9 cellular contexts compared by ENCODE assay signal in genomic region chr3:101938262-101938847, GRCh38.
DNase-seq lines count a peak whose midpoint lies in the region; ATAC-seq, FAIRE-seq and TF ChIP-seq lines count a peak whose summit lies in the region.
"Had no signal": no experiment of that assay in that cellular context is flagged by ENCODE, and none has a peak within 500 bp of the region (broad histone marks: within the 10 kb centered on the region; RNA-seq: fewer than 3 reads in every experiment).

No MANE protein-coding gene starts in this region.

- H3K4me2 ChIP-seq in K562 (ENCODE audit: insufficient read depth, low read length) = peak overlapping the region; percentile 15; the same call in 1 of the 2 replicates

- H3K4me1 ChIP-seq in K562 (replicated peaks in 1 of 2; ENCODE audit: control insufficient read depth in 2 of 2, insufficient read depth in 2 of 2, low read length in 2 of 2) = peaks cover 0 to 30% of the 10 kb centered on the region in 2 experiments; a peak in 4 of 5 replicates

- no peaks in the 10 kb centered on the region for H3K27me3 ChIP-seq in K562 (ENCODE audit: control insufficient read depth in 2 of 2, insufficient read depth in 2 of 2, low read length in 2 of 2)

- no peak overlapping the region for H3K4me3 Mint-ChIP-seq in T-helper 2 cell treated with Interferon-gamma antibody and Interleukin-4, amounts not matched to agents 5 μg/mL and 100 μg/mL, for 36 hours
- H3K4me3 Mint-ChIP-seq: activated naive CD8-positive, alpha-beta T cell had no signal

- H3K9me1 ChIP-seq in K562 (ENCODE audit: control insufficient read depth, insufficient read depth, low read length) = no peaks in the 10 kb centered on the region

- peak; percentile 83 for TF ChIP-seq EP300 in K562 (IDR thresholded peaks at IDR 0.05; ENCODE audit: low read length)

- no peaks in the 10 kb centered on the region for H3K9me3 ChIP-seq in K562 (replicated peaks; ENCODE audit: control insufficient read depth, insufficient read depth, low read depth, low read length)

- TF ChIP-seq POLR2A in K562 (conservative IDR thresholded peaks at IDR 0.05) = no peak

- WGBS in K562 (ENCODE audit: insufficient coverage, low coverage, missing lambda C conversion rate) = 7% methylated on average over 2 of the region's 2 CpGs

- TF ChIP-seq RAD21 in K562 (CRISPR knock-in tag; conservative IDR thresholded peaks at IDR 0.05 in 1 of 2, IDR thresholded peaks at IDR 0.05 in 1 of 2) = no peak

- peak; percentile 46 for DNase-seq in GM12865 (ENCODE audit: low read depth)
- DNase-seq in HuH-7 (ENCODE audit: low spot score) = peak; percentile 60
- DNase-seq in K562 (ENCODE audit: extremely low read depth in 1 of 4, low spot score in 3 of 4) = peak in 2 of 4 experiments; percentile 20 to 31
- no peak for DNase-seq in T-helper 2 cell treated with Interferon-gamma antibody and Interleukin-4, amounts not matched to agents 5 μg/mL and 100 μg/mL, for 36 hours (ENCODE audit: low spot score)
- no peak for DNase-seq in kidney glomerular epithelial cell (lab: John Stamatoyannopoulos, UW)
- DNase-seq in NCI-H510A treated with DMSO at 0.1 percent for 48 hours (lab: John Stamatoyannopoulos, UW) = no peak
- no peak for DNase-seq in activated CD4-positive, alpha-beta T cell treated with anti-CD3 and anti-CD28 coated beads, Interleukin-2, amount 50 U/mL, for 48 hours

- TF ChIP-seq CTCF in GM12865 (IDR thresholded peaks at IDR 0.05; ENCODE audit: insufficient read depth, low read depth, low read length, missing control alignments) (no peak), K562 (IDR thresholded peaks at IDR 0.05 in 2 of 3, conservative IDR thresholded peaks at IDR 0.05 in 1 of 3; ENCODE audit: insufficient read depth in 2 of 3, low read depth in 1 of 3, low read length in 3 of 3) (no peak)

- in situ Hi-C loops in K562 (cut with MboI) = no loop called here

- no peaks in the 10 kb centered on the region for H3K9me3 Mint-ChIP-seq in T-helper 2 cell treated with Interferon-gamma antibody and Interleukin-4, amounts not matched to agents 5 μg/mL and 100 μg/mL, for 36 hours

- POLR2A ChIA-PET in K562 (lab: Yijun Ruan, JAX) = interaction anchor here (0.6 to 1.7 kb wide), 3 partner anchors 13 to 481 kb away, joined by 3 to 4 read pairs (median 3); no protein-coding TSS in a partner anchor

- H4K20me1 ChIP-seq in K562 (replicated peaks; ENCODE audit: control insufficient read depth, insufficient read depth, low read length) = no peaks in the 10 kb centered on the region

- intact Hi-C loops in K562 (cut with micrococcal nuclease) = no loop called here

- CTCF ChIA-PET in K562 (lab: Yijun Ruan, JAX; ENCODE audit: low intra/inter-chr PET ratio) = no interaction called here

- H3K36me3 ChIP-seq in K562 (ENCODE audit: control insufficient read depth, insufficient read depth, low read length) = no peaks in the 10 kb centered on the region

- no peak for FAIRE-seq in K562 (lab: Jason Lieb, UNC)

- peaks cover 33% of the 10 kb centered on the region for H3K4me1 Mint-ChIP-seq in T-helper 2 cell treated with Interferon-gamma antibody and Interleukin-4, amounts not matched to agents 5 μg/mL and 100 μg/mL, for 36 hours (ENCODE audit: low read depth)

- H3K4me3 ChIP-seq in GM12865 (ENCODE audit: low read depth, low read length) (no peak overlapping the region), K562 (no peak overlapping the region)

- BruUV-seq in K562 (replicated peaks; lab: Mats Ljungman, UMichigan) = no TSS peak

- no peak overlapping the region for H3K27ac Mint-ChIP-seq in T-helper 2 cell treated with Interferon-gamma antibody and Interleukin-4, amounts not matched to agents 5 μg/mL and 100 μg/mL, for 36 hours
- H3K27ac Mint-ChIP-seq: activated naive CD8-positive, alpha-beta T cell had no signal

- no peak overlapping the region for H3K9ac ChIP-seq in K562 (ENCODE audit: insufficient read depth in 1 of 2, low read depth in 2 of 2, low read length in 2 of 2)

- H3K79me2 ChIP-seq in K562 (ENCODE audit: control insufficient read depth, insufficient read depth, low read length) = no peaks in the 10 kb centered on the region

- peak overlapping the region; percentile 40; the same call in 1 of the 3 replicates for H3K27ac ChIP-seq in K562 (ENCODE audit: extremely low read depth, low read depth, low read length)

- ATAC-seq in GM21528 (IDR thresholded peaks at IDR 0.05; ENCODE audit: low FRiP score, unreplicated experiment) (peak; percentile 44), K562 (peak; percentile 49)

- no peaks in the 10 kb centered on the region for H3K36me3 Mint-ChIP-seq in T-helper 2 cell treated with Interferon-gamma antibody and Interleukin-4, amounts not matched to agents 5 μg/mL and 100 μg/mL, for 36 hours (ENCODE audit: low read depth)

- peak overlapping the region; percentile 60 for H2AFZ ChIP-seq in K562 (ENCODE audit: low read depth, low read length)

- peaks cover 18% of the 10 kb centered on the region for H3K27me3 Mint-ChIP-seq in T-helper 2 cell treated with Interferon-gamma antibody and Interleukin-4, amounts not matched to agents 5 μg/mL and 100 μg/mL, for 36 hours (ENCODE audit: low read depth)
- H3K27me3 Mint-ChIP-seq: activated naive CD8-positive, alpha-beta T cell had no signal

TF ChIP-seq in K562, 482 proteins besides CTCF, POLR2A, EP300 and RAD21 (continues in another document):
- no peak for TF ChIP-seq ZNF77 (CRISPR knock-in tag; IDR thresholded peaks at IDR 0.05)
- no peak for TF ChIP-seq CBX5 (IDR thresholded peaks at IDR 0.05; ENCODE audit: borderline replicate concordance, low read depth)
- TF ChIP-seq ZNF785 (CRISPR knock-in tag; IDR thresholded peaks at IDR 0.05) = no peak
- TF ChIP-seq MCM5 (IDR thresholded peaks at IDR 0.05; ENCODE audit: low read depth) = no peak
- no peak for TF ChIP-seq CHD1 (IDR thresholded peaks at IDR 0.05; ENCODE audit: low read length)
- TF ChIP-seq DMBX1 (CRISPR knock-in tag; IDR thresholded peaks at IDR 0.05; ENCODE audit: borderline replicate concordance) = no peak
- no peak for TF ChIP-seq GATA2 (CRISPR knock-in tag; IDR thresholded peaks at IDR 0.05)
- no peak for TF ChIP-seq SP1 (CRISPR knock-in tag; IDR thresholded peaks at IDR 0.05)
- no peak for TF ChIP-seq NONO (IDR thresholded peaks at IDR 0.05; ENCODE audit: low read depth in 2 of 2, low read length in 1 of 2)
- no peak for TF ChIP-seq ATF3 (IDR thresholded peaks at IDR 0.05)
- no peak for TF ChIP-seq ATF3 (CRISPR knock-in tag; conservative IDR thresholded peaks at IDR 0.05)
- no peak for TF ChIP-seq EP400 (IDR thresholded peaks at IDR 0.05)
- TF ChIP-seq ZNF282 (CRISPR knock-in tag; IDR thresholded peaks at IDR 0.05) = no peak
- no peak for TF ChIP-seq RAD51 (IDR thresholded peaks at IDR 0.05; ENCODE audit: borderline replicate concordance, low read depth)
- no peak for TF ChIP-seq ZBTB26 (CRISPR knock-in tag; IDR thresholded peaks at IDR 0.05)
- no peak for TF ChIP-seq IFI16 (CRISPR knock-in tag; IDR thresholded peaks at IDR 0.05)
- no peak; the same call in 1 of the 2 replicates for TF ChIP-seq CC2D1A (IDR thresholded peaks at IDR 0.05)
- TF ChIP-seq, protein P1, sequence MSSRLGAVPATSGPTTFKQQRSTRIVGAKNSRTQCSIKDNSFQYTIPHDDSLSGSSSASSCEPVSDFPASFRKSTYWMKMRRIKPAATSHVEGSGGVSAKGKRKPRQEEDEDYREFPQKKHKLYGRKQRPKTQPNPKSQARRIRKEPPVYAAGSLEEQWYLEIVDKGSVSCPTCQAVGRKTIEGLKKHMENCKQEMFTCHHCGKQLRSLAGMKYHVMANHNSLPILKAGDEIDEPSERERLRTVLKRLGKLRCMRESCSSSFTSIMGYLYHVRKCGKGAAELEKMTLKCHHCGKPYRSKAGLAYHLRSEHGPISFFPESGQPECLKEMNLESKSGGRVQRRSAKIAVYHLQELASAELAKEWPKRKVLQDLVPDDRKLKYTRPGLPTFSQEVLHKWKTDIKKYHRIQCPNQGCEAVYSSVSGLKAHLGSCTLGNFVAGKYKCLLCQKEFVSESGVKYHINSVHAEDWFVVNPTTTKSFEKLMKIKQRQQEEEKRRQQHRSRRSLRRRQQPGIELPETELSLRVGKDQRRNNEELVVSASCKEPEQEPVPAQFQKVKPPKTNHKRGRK (tag; IDR thresholded peaks at IDR 0.05) = no peak
- TF ChIP-seq FOXK1 (CRISPR knock-in tag; IDR thresholded peaks at IDR 0.05; ENCODE audit: borderline replicate concordance) = no peak
- TF ChIP-seq BRD9 (IDR thresholded peaks at IDR 0.05; ENCODE audit: low read depth, partially characterized antibody) = no peak

Comparison
In these comparisons a context has a peak if more than half of its experiments do, and no peak if none do; other contexts are left out.
1. DNase-seq: peak in GM12865 (single experiment) and HuH-7 (single experiment); none in T-helper 2 cell treated with Interferon-gamma antibody and Interleukin-4, amounts not matched to agents 5 μg/mL and 100 μg/mL, for 36 hours (single experiment), kidney glomerular epithelial cell (single experiment), NCI-H510A treated with DMSO at 0.1 percent for 48 hours (single experiment) and activated CD4-positive, alpha-beta T cell treated with anti-CD3 and anti-CD28 coated beads, Interleukin-2, amount 50 U/mL, for 48 hours (0 of 2).